In genomic region chr12:69388371-69388770, GRCh38 we compare ENCODE assay signal across 9 cellular contexts. TPM values are rescaled to one million over a fixed set of nuclear protein-coding genes. Genes with fewer than 3 reads are reported as not detected.
DNase-seq lines count a peak whose midpoint lies in the region; ATAC-seq and TF ChIP-seq lines count a peak whose summit lies in the region.
"Had no signal": no experiment of that assay in that cellular context is flagged by ENCODE, and none has a peak within 500 bp of the region (broad histone marks: within the 10 kb centered on the region; RNA-seq: fewer than 3 reads in every experiment).

No MANE protein-coding gene starts in this region.

- TF ChIP-seq CTCF in endodermal cell (conservative IDR thresholded peaks at IDR 0.05), result peak; percentile 64

- no peak overlapping the region for H3K27ac ChIP-seq in right cardiac atrium (ENCODE audit: low read length)
- no peak overlapping the region for H3K27ac ChIP-seq in endodermal cell (ENCODE audit: low read depth, low read length)

- no peak overlapping the region for H3K4me3 ChIP-seq in right cardiac atrium (ENCODE audit: low read length)
- H3K4me3 ChIP-seq in endodermal cell (ENCODE audit: low read length), result no peak overlapping the region

- H3K9ac ChIP-seq in endodermal cell (ENCODE audit: extremely low read depth, low read length, poor library complexity, severe bottlenecking), result no peak overlapping the region

- H3K36me3 Mint-ChIP-seq in endodermal cell (ENCODE audit: low read depth), result peaks cover 46% of the 10 kb centered on the region
- peaks cover 45% of the 10 kb centered on the region for H3K36me3 Mint-ChIP-seq in activated T-helper 2 cell treated with anti-CD3 and anti-CD28 coated beads, Interferon-gamma antibody, Interleukin-2, Interleukin-4, amounts not matched to agents 10 μg/mL and 5 μg/mL and 100 μg/mL, durations not matched to agents 14 hours and 24 hours and 36 hours (ENCODE audit: low read depth)

- no peaks in the 10 kb centered on the region for H3K9me3 ChIP-seq in right cardiac atrium (ENCODE audit: control insufficient read depth, low read length)
- H3K9me3 ChIP-seq in endodermal cell (ENCODE audit: control insufficient read depth, low read length), result no peaks in the 10 kb centered on the region

- no peaks in the 10 kb centered on the region for H3K27me3 Mint-ChIP-seq in endodermal cell (ENCODE audit: insufficient read depth)
- no peaks in the 10 kb centered on the region for H3K27me3 Mint-ChIP-seq in activated T-helper 2 cell treated with anti-CD3 and anti-CD28 coated beads, Interferon-gamma antibody, Interleukin-2, Interleukin-4, amounts not matched to agents 10 μg/mL and 5 μg/mL and 100 μg/mL, durations not matched to agents 14 hours and 24 hours and 36 hours (ENCODE audit: low read depth)
- H3K27me3 Mint-ChIP-seq: activated naive CD8-positive, alpha-beta T cell had no signal

- no peak for DNase-seq in Right ventricle myocardium superior
- no peak for DNase-seq in right cardiac atrium
- peak; percentile 43 for DNase-seq in NCI-H446 treated with DMSO at 0.1 percent for 48 hours (lab: John Stamatoyannopoulos, UW)
- no peak for DNase-seq in endodermal cell
- DNase-seq in pons (ENCODE audit: low spot score), result peak; percentile 56
- DNase-seq in activated naive CD4-positive, alpha-beta T cell treated with Interleukin-2 at 50 U/mL for 16 hours, result no peak
- DNase-seq in activated T-helper 2 cell treated with anti-CD3 and anti-CD28 coated beads, Interferon-gamma antibody, Interleukin-2, Interleukin-4, amounts not matched to agents 10 μg/mL and 5 μg/mL and 100 μg/mL, durations not matched to agents 14 hours and 24 hours and 36 hours (ENCODE audit: low spot score), result no peak
- no peak for DNase-seq in DMS153 (lab: John Stamatoyannopoulos, UW)

- H3K9me3 Mint-ChIP-seq in endodermal cell, result no peaks in the 10 kb centered on the region
- H3K9me3 Mint-ChIP-seq in activated T-helper 2 cell treated with anti-CD3 and anti-CD28 coated beads, Interferon-gamma antibody, Interleukin-2, Interleukin-4, amounts not matched to agents 10 μg/mL and 5 μg/mL and 100 μg/mL, durations not matched to agents 14 hours and 24 hours and 36 hours, result no peaks in the 10 kb centered on the region

- ATAC-seq in Right ventricle myocardium superior (ENCODE audit: poor library complexity) (peak; percentile 59), right cardiac atrium (no peak)

- no peak overlapping the region for H3K27ac Mint-ChIP-seq in endodermal cell
- H3K27ac Mint-ChIP-seq in activated T-helper 2 cell treated with anti-CD3 and anti-CD28 coated beads, Interferon-gamma antibody, Interleukin-2, Interleukin-4, amounts not matched to agents 10 μg/mL and 5 μg/mL and 100 μg/mL, durations not matched to agents 14 hours and 24 hours and 36 hours, result no peak overlapping the region
- H3K27ac Mint-ChIP-seq: activated naive CD8-positive, alpha-beta T cell had no signal

- H3K4me1 ChIP-seq in right cardiac atrium (ENCODE audit: control insufficient read depth, insufficient read depth, low read length) (no peaks in the 10 kb centered on the region), endodermal cell (ENCODE audit: control insufficient read depth, insufficient read depth, low read length) (no peaks in the 10 kb centered on the region)

- H3K27me3 ChIP-seq in right cardiac atrium (ENCODE audit: control insufficient read depth, insufficient read depth) (no peaks in the 10 kb centered on the region), endodermal cell (ENCODE audit: control insufficient read depth, insufficient read depth, low read length, poor library complexity, severe bottlenecking) (no peaks in the 10 kb centered on the region)

- WGBS in right cardiac atrium, result 90% methylated on average over 1 of the region's 1 CpG
- WGBS in endodermal cell (ENCODE audit: insufficient coverage in 1 of 2, insufficient read length in 1 of 2), 2 experiments, result 95 to 100% methylated on average over 1 of the region's 1 CpG

- no peak overlapping the region for H3K4me3 Mint-ChIP-seq in endodermal cell
- H3K4me3 Mint-ChIP-seq in activated T-helper 2 cell treated with anti-CD3 and anti-CD28 coated beads, Interferon-gamma antibody, Interleukin-2, Interleukin-4, amounts not matched to agents 10 μg/mL and 5 μg/mL and 100 μg/mL, durations not matched to agents 14 hours and 24 hours and 36 hours (ENCODE audit: low read depth), result no peak overlapping the region
- H3K4me3 Mint-ChIP-seq: activated naive CD8-positive, alpha-beta T cell had no signal

- H3K36me3 ChIP-seq in endodermal cell (ENCODE audit: control insufficient read depth, insufficient read depth, low read length), result peaks cover 56% of the 10 kb centered on the region

- intact Hi-C loops in Right ventricle myocardium superior (cut with DNase I) (loop anchor here (10.0 kb wide), 1 partner anchor 186 kb away; no protein-coding TSS in a partner anchor), right cardiac atrium (cut with DNase I) (loop anchor here in 3 of 4 donors (10.0 kb wide), 2 partner anchors 186 to 246 kb away; no protein-coding TSS in a partner anchor)
- intact Hi-C loops in activated T-helper 2 cell treated with anti-CD3 and anti-CD28 coated beads, Interferon-gamma antibody, Interleukin-2, Interleukin-4, amounts not matched to agents 10 μg/mL and 5 μg/mL and 100 μg/mL, durations not matched to agents 14 hours and 24 hours and 36 hours (cut with micrococcal nuclease), result loop anchor here (2.0 kb wide), 1 partner anchor 182 kb away; no protein-coding TSS in a partner anchor

- peaks cover 4% of the 10 kb centered on the region for H3K4me1 Mint-ChIP-seq in endodermal cell
- peaks cover 22% of the 10 kb centered on the region for H3K4me1 Mint-ChIP-seq in activated T-helper 2 cell treated with anti-CD3 and anti-CD28 coated beads, Interferon-gamma antibody, Interleukin-2, Interleukin-4, amounts not matched to agents 10 μg/mL and 5 μg/mL and 100 μg/mL, durations not matched to agents 14 hours and 24 hours and 36 hours (ENCODE audit: low read depth)

RNA-seq across cellular contexts. Expression of gene YEATS4, which starts 28.8 kb away (rescaled TPM):
- total RNA-seq in Right ventricle myocardium superior (10.3 TPM), right cardiac atrium (10 to 100 TPM in 2 of 4 donors, 1 to 10 TPM in 2; 6.8 to 15.2 (median 10.8) TPM), endodermal cell (10 to 100 TPM; 37.0 to 40.9 TPM)
- polyA plus RNA-seq in right cardiac atrium, result 11.5 TPM
- polyA plus RNA-seq in endodermal cell (2013, experiment 1 of 2), result 36.9 TPM
- 37.9 TPM for polyA plus RNA-seq in endodermal cell (2013, experiment 2 of 2)
- total RNA-seq in activated T-helper 2 cell treated with anti-CD3 and anti-CD28 coated beads, Interferon-gamma antibody, Interleukin-2, Interleukin-4, amounts not matched to agents 10 μg/mL and 5 μg/mL and 100 μg/mL, durations not matched to agents 14 hours and 24 hours and 36 hours, result 38.9 and 39.0 TPM in 2 replicates

RNA-seq across cellular contexts. Expression of gene LYZ, which starts 40.2 kb away (rescaled TPM):
- total RNA-seq in Right ventricle myocardium superior (39.9 TPM), right cardiac atrium (100 to 1,000 TPM in 1 of 4 donors, 10 to 100 TPM in 3; 23.7 to 121 (median 49.5) TPM), endodermal cell (not detected)
- 16.5 TPM for polyA plus RNA-seq in right cardiac atrium
- polyA plus RNA-seq in endodermal cell (2013, experiment 1 of 2), result 0.14 TPM
- polyA plus RNA-seq in endodermal cell (2013, experiment 2 of 2), result not detected
- total RNA-seq in activated T-helper 2 cell treated with anti-CD3 and anti-CD28 coated beads, Interferon-gamma antibody, Interleukin-2, Interleukin-4, amounts not matched to agents 10 μg/mL and 5 μg/mL and 100 μg/mL, durations not matched to agents 14 hours and 24 hours and 36 hours, result not detected in 2 replicates

Comparison
In these comparisons a context has a peak if more than half of its experiments do, and no peak if none do; other contexts are left out.
1. DNase-seq: peak in NCI-H446 treated with DMSO at 0.1 percent for 48 hours (single experiment) and pons (single experiment); none in Right ventricle myocardium superior (single experiment), right cardiac atrium (0 of 3), endodermal cell (single experiment), activated naive CD4-positive, alpha-beta T cell treated with Interleukin-2 at 50 U/mL for 16 hours (single experiment), activated T-helper 2 cell treated with anti-CD3 and anti-CD28 coated beads, Interferon-gamma antibody, Interleukin-2, Interleukin-4, amounts not matched to agents 10 μg/mL and 5 μg/mL and 100 μg/mL, durations not matched to agents 14 hours and 24 hours and 36 hours (single experiment) and DMS153 (single experiment).
2. RNA of gene LYZ, which starts 40.2 kb away (total RNA-seq): 23.7 to 121 TPM in right cardiac atrium and 39.9 TPM in Right ventricle myocardium superior (single experiment); not detected in endodermal cell and not detected in activated T-helper 2 cell treated with anti-CD3 and anti-CD28 coated beads, Interferon-gamma antibody, Interleukin-2, Interleukin-4, amounts not matched to agents 10 μg/mL and 5 μg/mL and 100 μg/mL, durations not matched to agents 14 hours and 24 hours and 36 hours; every median in the first group is over 10 times any median in the second.